12 cellular contexts compared by ENCODE assay signal in the genomic region with DNA sequence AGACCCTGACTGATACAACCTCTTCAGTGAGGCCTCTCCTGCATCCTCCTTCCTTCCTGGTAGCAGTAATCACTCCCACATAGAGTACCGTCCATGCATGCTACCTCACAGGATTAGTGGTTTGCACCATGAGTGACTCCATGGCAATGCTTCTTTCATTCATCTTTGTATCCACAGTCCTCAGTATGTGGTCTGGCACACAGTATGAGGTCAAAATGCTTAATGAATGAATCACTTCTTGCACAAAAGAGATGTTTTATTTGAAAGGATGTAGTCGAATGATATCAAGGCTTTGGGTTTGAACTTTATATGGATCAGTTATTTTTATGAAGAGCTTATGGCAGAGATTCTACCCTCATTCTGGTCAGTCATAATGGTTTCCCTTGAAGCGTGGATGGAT. TPM values are rescaled to one million over a fixed set of nuclear protein-coding genes. Genes with fewer than 3 reads are reported as not detected.
DNase-seq lines count a peak whose midpoint lies in the region; ATAC-seq and TF ChIP-seq lines count a peak whose summit lies in the region.
"Had no signal": no experiment of that assay in that cellular context is flagged by ENCODE, and none has a peak within 500 bp of the region (broad histone marks: within the 10 kb centered on the region; RNA-seq: fewer than 3 reads in every experiment).

No MANE protein-coding gene starts in this region.

- H3K27me3 ChIP-seq in BE2C, result peaks cover 16% of the 10 kb centered on the region

- TF ChIP-seq CTCF in fibroblast of mammary gland (conservative IDR thresholded peaks at IDR 0.05; ENCODE audit: control insufficient read depth, insufficient read depth, low read depth, low read length) (no peak), BE2C (IDR thresholded peaks at IDR 0.05; ENCODE audit: low read depth, low read length) (no peak)

- H3K36me3 ChIP-seq in BE2C, result no peaks in the 10 kb centered on the region

- no peaks in the 10 kb centered on the region for H3K9me3 ChIP-seq in BE2C

- ATAC-seq in SK-N-SH treated with all-trans-retinoic acid at 6 μM for 48 hours (peak; percentile 40; the same call in 2 of the 3 replicates), GM21526 (IDR thresholded peaks at IDR 0.05; ENCODE audit: low FRiP score, unreplicated experiment) (no peak)
- ATAC-seq: left colon; naive thymus-derived CD4-positive, alpha-beta T cell; sciatic nerve had no signal

- DNase-seq in GM04503 (ENCODE audit: low read depth) (peak; percentile 88), fibroblast of mammary gland (ENCODE audit: low read depth) (peak; percentile 75), smooth muscle cell of the brain vasculature (ENCODE audit: low read depth, low spot score) (peak; percentile 66), mesenteric fat pad (ENCODE audit: low spot score) (no peak), BE2C (no peak)
- DNase-seq: left colon; naive thymus-derived CD4-positive, alpha-beta T cell; NCI-H446; T1000 had no signal

- no peaks in the 10 kb centered on the region for H3K4me1 ChIP-seq in BE2C

- H3K4me3 ChIP-seq in fibroblast of mammary gland (ENCODE audit: control insufficient read depth, low read depth, low read length) (no peak overlapping the region), BE2C (ENCODE audit: low read depth, low read length) (no peak overlapping the region)

TF ChIP-seq in SK-N-SH treated with all-trans-retinoic acid at 6 μM for 48 hours, 23 proteins besides CTCF, POLR2A, EP300 and RAD21:
- TF ChIP-seq ZFP30 (CRISPR knock-in tag; IDR thresholded peaks at IDR 0.05), result no peak
- TF ChIP-seq, protein P1, sequence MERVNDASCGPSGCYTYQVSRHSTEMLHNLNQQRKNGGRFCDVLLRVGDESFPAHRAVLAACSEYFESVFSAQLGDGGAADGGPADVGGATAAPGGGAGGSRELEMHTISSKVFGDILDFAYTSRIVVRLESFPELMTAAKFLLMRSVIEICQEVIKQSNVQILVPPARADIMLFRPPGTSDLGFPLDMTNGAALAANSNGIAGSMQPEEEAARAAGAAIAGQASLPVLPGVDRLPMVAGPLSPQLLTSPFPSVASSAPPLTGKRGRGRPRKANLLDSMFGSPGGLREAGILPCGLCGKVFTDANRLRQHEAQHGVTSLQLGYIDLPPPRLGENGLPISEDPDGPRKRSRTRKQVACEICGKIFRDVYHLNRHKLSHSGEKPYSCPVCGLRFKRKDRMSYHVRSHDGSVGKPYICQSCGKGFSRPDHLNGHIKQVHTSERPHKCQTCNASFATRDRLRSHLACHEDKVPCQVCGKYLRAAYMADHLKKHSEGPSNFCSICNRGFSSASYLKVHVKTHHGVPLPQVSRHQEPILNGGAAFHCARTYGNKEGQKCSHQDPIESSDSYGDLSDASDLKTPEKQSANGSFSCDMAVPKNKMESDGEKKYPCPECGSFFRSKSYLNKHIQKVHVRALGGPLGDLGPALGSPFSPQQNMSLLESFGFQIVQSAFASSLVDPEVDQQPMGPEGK (CRISPR knock-in tag; IDR thresholded peaks at IDR 0.05; ENCODE audit: borderline replicate concordance), result no peak

RNA-seq across cellular contexts. Expression of a gene that starts 42.2 kb away (rescaled TPM):
- 0.13 TPM for total RNA-seq in mesenteric fat pad
- polyA plus RNA-seq in BE2C (2012; ENCODE audit: insufficient read depth, insufficient read length, low read depth), result not detected
- total RNA-seq: naive thymus-derived CD4-positive, alpha-beta T cell had no signal
- polyA plus RNA-seq: naive thymus-derived CD4-positive, alpha-beta T cell had no signal

Comparison
In these comparisons a context has a peak if more than half of its experiments do, and no peak if none do; other contexts are left out.
1. DNase-seq: peak in GM04503 (single experiment), fibroblast of mammary gland (single experiment) and smooth muscle cell of the brain vasculature (single experiment); none in mesenteric fat pad (single experiment) and BE2C (single experiment).